ENCODE assay signal across 28 cellular contexts in the genomic region with DNA sequence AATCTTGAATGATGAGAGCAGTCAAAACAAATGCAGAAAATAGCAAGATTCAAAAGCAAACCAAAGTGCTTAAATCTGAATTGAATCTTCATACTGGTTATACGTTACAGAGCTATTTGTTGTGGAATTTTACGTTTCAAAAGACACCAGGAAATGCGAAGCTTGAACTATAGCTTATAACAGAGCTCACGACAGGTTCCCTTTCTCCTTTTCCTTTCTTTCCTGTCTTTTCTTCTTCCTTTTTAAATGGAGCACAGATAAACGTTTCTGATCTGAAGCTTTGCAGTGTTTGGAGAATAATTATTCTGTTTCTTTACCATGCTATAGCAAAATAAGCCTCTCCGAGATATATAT.
DNase-seq lines count a peak whose midpoint lies in the region; ATAC-seq and TF ChIP-seq lines count a peak whose summit lies in the region.
"Had no signal": no experiment of that assay in that cellular context is flagged by ENCODE, and none has a peak within 500 bp of the region (broad histone marks: within the 10 kb centered on the region; RNA-seq: fewer than 3 reads in every experiment).

No MANE protein-coding gene starts in this region.

- H3K23me2 ChIP-seq in H9 (ENCODE audit: insufficient read length, low read depth, low read length, poor library complexity, severe bottlenecking): no peaks in the 10 kb centered on the region

- TF ChIP-seq CTCF in H9 (conservative IDR thresholded peaks at IDR 0.05): no peak
- no peak for TF ChIP-seq CTCF in omental fat pad (IDR thresholded peaks at IDR 0.05)

- H3K4me1 ChIP-seq in H9 (ENCODE audit: insufficient read depth, low read length) (peaks cover 2% of the 10 kb centered on the region; the same call in 1 of the 2 replicates), iPS-18a (ENCODE audit: control insufficient read depth, low read depth, low read length) (peaks cover 22% of the 10 kb centered on the region)
- H3K4me1 ChIP-seq: adrenal gland, Caco-2, right atrium auricular region, SJSA1, testis, uterus had no signal

- H3K4me3 ChIP-seq in iPS-18a (ENCODE audit: low read length): peak overlapping the region; percentile 17
- H3K4me3 ChIP-seq: adrenal gland; BLaER1 treated with 17β-estradiol and CSF1 and Interleukin-3, amounts not matched to agents 10 nM and 100 nM; mucosa of descending colon; SJSA1; testis; uterus had no signal

- H3K27me3 ChIP-seq in H9 (ENCODE audit: insufficient read depth, low read length) (no peaks in the 10 kb centered on the region), iPS-18a (ENCODE audit: control insufficient read depth, insufficient read depth, low read length) (no peaks in the 10 kb centered on the region)
- H3K27me3 ChIP-seq: adrenal gland; BLaER1 treated with 17β-estradiol and CSF1 and Interleukin-3, amounts not matched to agents 10 nM and 100 nM; right atrium auricular region; testis; uterus had no signal

- H4K8ac ChIP-seq in H9 (replicated peaks; ENCODE audit: insufficient read length, low read depth, low read length): no peak overlapping the region

- H3K9me3 Mint-ChIP-seq in H9: peaks cover 3 to 12% of the 10 kb centered on the region in 2 experiments; a peak in 4 of 5 replicates
- H3K9me3 Mint-ChIP-seq: activated CD8-positive, alpha-beta T cell treated with anti-CD3 and anti-CD28 coated beads for 36 hours; activated T-helper 17 cell treated with anti-CD3 and anti-CD28 coated beads, Interleukin-2, amount 50 U/mL, for 72 hours had no signal

- no peak overlapping the region for H3K18ac ChIP-seq in H9 (ENCODE audit: insufficient read length, low read depth, low read length)

- H4K20me1 ChIP-seq in H9 (ENCODE audit: control insufficient read depth, insufficient read depth, insufficient read length): no peaks in the 10 kb centered on the region
- H4K20me1 ChIP-seq: BLaER1 treated with 17β-estradiol and CSF1 and Interleukin-3, amounts not matched to agents 10 nM and 100 nM had no signal

- H2BK12ac ChIP-seq in H9 (ENCODE audit: insufficient read length, low read depth, low read length): no peak overlapping the region

- DNase-seq in H9: no peak
- no peak for DNase-seq in omental fat pad (ENCODE audit: low spot score)
- no peak for DNase-seq in glomerular visceral epithelial cell (ENCODE audit: extremely low spot score)
- no peak for DNase-seq in left colon
- no peak for DNase-seq in NCI-H146 treated with DMSO at 0.1 percent for 48 hours (lab: John Stamatoyannopoulos, UW; ENCODE audit: unreplicated experiment)
- DNase-seq: activated CD4-positive, alpha-beta T cell treated with anti-CD3 and anti-CD28 coated beads for 36 hours; activated CD8-positive, alpha-beta memory T cell treated with anti-CD3 and anti-CD28 coated beads, Interleukin-2, amount 50 U/mL, for 48 hours; activated CD8-positive, alpha-beta T cell treated with anti-CD3 and anti-CD28 coated beads for 36 hours; activated naive CD4-positive, alpha-beta T cell treated with anti-CD3 and anti-CD28 coated beads, Interleukin-2, amount 10 ng/mL, durations not matched to agents 7 days and 5 days; Caco-2; effector CD8-positive, alpha-beta T cell; NCI-H146; NCI-H2107; RPMI8226; small intestine; stimulated activated naive CD8-positive, alpha-beta T cell treated with anti-CD3 and anti-CD28 coated beads, Interleukin-15, Interleukin-2, amounts not matched to agents 100 U/mL and 50 U/mL, for 24 hours; T-helper 9 cell had no signal

- ATAC-seq in omental fat pad (ENCODE audit: low FRiP score): peak; percentile 19
- no peak for ATAC-seq in left colon
- ATAC-seq: activated CD4-positive, alpha-beta T cell treated with anti-CD3 and anti-CD28 coated beads for 36 hours; activated CD8-positive, alpha-beta T cell treated with anti-CD3 and anti-CD28 coated beads for 36 hours; activated T-helper 17 cell treated with anti-CD3 and anti-CD28 coated beads, Interleukin-2, amount 50 U/mL, for 72 hours; mucosa of descending colon; natural killer cell treated with Interleukin-12 subunit alpha and Interleukin-12 subunit beta and Interleukin-15 and Interleukin-18, amount 100 ng/mL, for 72 hours; stimulated activated naive CD8-positive, alpha-beta T cell treated with anti-CD3 and anti-CD28 coated beads, Interleukin-15, Interleukin-2, amounts not matched to agents 100 U/mL and 50 U/mL, for 24 hours had no signal

- H2AK5ac ChIP-seq in H9 (ENCODE audit: insufficient read length, low read length): no peak overlapping the region

- H3K27ac ChIP-seq in H9 (ENCODE audit: insufficient read length, low read depth, low read length) (no peak overlapping the region), angular gyrus (ENCODE audit: low read depth, low read length) (peak overlapping the region; percentile 80), iPS-18a (ENCODE audit: low read length) (no peak overlapping the region)
- H3K27ac ChIP-seq: adrenal gland; BLaER1 treated with 17β-estradiol and CSF1 and Interleukin-3, amounts not matched to agents 10 nM and 100 nM; right atrium auricular region; SJSA1; testis; uterus had no signal

- H3K4me3 Mint-ChIP-seq in H9: peak overlapping the region; percentile 34 to 66
- H3K4me3 Mint-ChIP-seq: activated CD4-positive, alpha-beta T cell treated with anti-CD3 and anti-CD28 coated beads for 36 hours; activated CD8-positive, alpha-beta T cell treated with anti-CD3 and anti-CD28 coated beads for 36 hours; activated naive CD4-positive, alpha-beta T cell treated with anti-CD3 and anti-CD28 coated beads, Interleukin-2, amount 10 ng/mL, durations not matched to agents 7 days and 5 days; activated T-helper 17 cell treated with anti-CD3 and anti-CD28 coated beads, Interleukin-2, amount 50 U/mL, for 72 hours; natural killer cell treated with Interleukin-12 subunit alpha and Interleukin-12 subunit beta and Interleukin-15 and Interleukin-18, amount 100 ng/mL, for 72 hours had no signal

- no peak overlapping the region for H3K4ac ChIP-seq in H9 (ENCODE audit: low read depth, low read length)

- H3K36me3 Mint-ChIP-seq in H9 (ENCODE audit: insufficient read depth in 1 of 3, low read depth in 3 of 3): peaks cover 3 to 4% (median 3%) of the 10 kb centered on the region in 3 experiments; a peak in 5 of 7 replicates
- H3K36me3 Mint-ChIP-seq: activated naive CD4-positive, alpha-beta T cell treated with anti-CD3 and anti-CD28 coated beads, Interleukin-2, amount 10 ng/mL, durations not matched to agents 7 days and 5 days; natural killer cell treated with Interleukin-12 subunit alpha and Interleukin-12 subunit beta and Interleukin-15 and Interleukin-18, amount 100 ng/mL, for 72 hours had no signal

- peak overlapping the region; percentile 34 for H2AFZ ChIP-seq in H9 (ENCODE audit: low read length)

- no peak overlapping the region for H3T11ph ChIP-seq in H9 (ENCODE audit: low read length)

- H3K9ac ChIP-seq in H9 (ENCODE audit: extremely low read depth, insufficient read length, low read length) (no peak overlapping the region), iPS-18a (ENCODE audit: low read length) (no peak overlapping the region)
- H3K9ac ChIP-seq: BLaER1 treated with 17β-estradiol and CSF1 and Interleukin-3, amounts not matched to agents 10 nM and 100 nM had no signal

- H4K91ac ChIP-seq in H9 (ENCODE audit: insufficient read length, low read depth, low read length): no peak overlapping the region

- H3K23ac ChIP-seq in H9 (ENCODE audit: insufficient read length, low read depth, low read length): no peak overlapping the region

- no peak overlapping the region for H2BK20ac ChIP-seq in H9 (ENCODE audit: low read depth, low read length, poor library complexity, severe bottlenecking)

- no peak overlapping the region for H2BK5ac ChIP-seq in H9 (ENCODE audit: insufficient read length, low read length)

- no peak overlapping the region for H2BK15ac ChIP-seq in H9 (ENCODE audit: low read depth, low read length)

- no peak overlapping the region; the same call in 1 of the 2 replicates for H3K14ac ChIP-seq in H9 (ENCODE audit: insufficient read depth, low read length)

- H3K56ac ChIP-seq in H9 (ENCODE audit: insufficient read length, low read depth, low read length): no peak overlapping the region

- H3K27me3 Mint-ChIP-seq in H9 (ENCODE audit: low read depth): no peaks in the 10 kb centered on the region
- H3K27me3 Mint-ChIP-seq: activated CD4-positive, alpha-beta T cell treated with anti-CD3 and anti-CD28 coated beads for 36 hours; activated CD8-positive, alpha-beta T cell treated with anti-CD3 and anti-CD28 coated beads for 36 hours; activated naive CD4-positive, alpha-beta T cell treated with anti-CD3 and anti-CD28 coated beads, Interleukin-2, amount 10 ng/mL, durations not matched to agents 7 days and 5 days; natural killer cell treated with Interleukin-12 subunit alpha and Interleukin-12 subunit beta and Interleukin-15 and Interleukin-18, amount 100 ng/mL, for 72 hours had no signal

- H3K27ac Mint-ChIP-seq in H9: peak overlapping the region; percentile 12 to 82 (median 26); a peak in 5 of 7 replicates
- H3K27ac Mint-ChIP-seq: activated CD4-positive, alpha-beta T cell treated with anti-CD3 and anti-CD28 coated beads for 36 hours; activated CD8-positive, alpha-beta T cell treated with anti-CD3 and anti-CD28 coated beads for 36 hours; activated naive CD4-positive, alpha-beta T cell treated with anti-CD3 and anti-CD28 coated beads, Interleukin-2, amount 10 ng/mL, durations not matched to agents 7 days and 5 days; activated T-helper 17 cell treated with anti-CD3 and anti-CD28 coated beads, Interleukin-2, amount 50 U/mL, for 72 hours; natural killer cell treated with Interleukin-12 subunit alpha and Interleukin-12 subunit beta and Interleukin-15 and Interleukin-18, amount 100 ng/mL, for 72 hours had no signal

- H3K79me1 ChIP-seq in H9 (ENCODE audit: insufficient read depth, low read depth, low read length, poor library complexity, severe bottlenecking): no peaks in the 10 kb centered on the region

- no peaks in the 10 kb centered on the region for H3K36me3 ChIP-seq in iPS-18a (ENCODE audit: control insufficient read depth, low read depth, low read length)
- H3K36me3 ChIP-seq: adrenal gland, right atrium auricular region, SJSA1, uterus had no signal

- H3K9me3 ChIP-seq in H9 (ENCODE audit: control insufficient read depth, low read depth, low read length): no peaks in the 10 kb centered on the region
- no peaks in the 10 kb centered on the region for H3K9me3 ChIP-seq in iPS-18a (ENCODE audit: control insufficient read depth, low read depth, low read length)
- H3K9me3 ChIP-seq: adrenal gland, Caco-2, right atrium auricular region, SJSA1, testis, uterus had no signal

- WGBS in H9 (ENCODE audit: extremely low coverage, insufficient read length, low lambda C conversion rate): no CpG with 5 or more reads among the region's 6 CpGs

- H4K5ac ChIP-seq in H9 (ENCODE audit: insufficient read length, low read depth, low read length): no peak overlapping the region

- no peaks in the 10 kb centered on the region for H3K79me2 ChIP-seq in H9 (ENCODE audit: insufficient read depth, low read length)

- peak overlapping the region; percentile 65 for H3K4me2 ChIP-seq in H9 (ENCODE audit: insufficient read depth, insufficient read length, low read length)
- H3K4me2 ChIP-seq: BLaER1 treated with 17β-estradiol and CSF1 and Interleukin-3, amounts not matched to agents 10 nM and 100 nM had no signal

- H2BK120ac ChIP-seq in H9 (ENCODE audit: low read depth, low read length, poor library complexity, severe bottlenecking): no peak overlapping the region

- intact Hi-C loops in left colon (cut with DNase I, micrococcal nuclease): no loop called here

- H3K4me1 Mint-ChIP-seq in H9: peaks cover 27 to 30% of the 10 kb centered on the region in 2 experiments
- H3K4me1 Mint-ChIP-seq: activated CD4-positive, alpha-beta T cell treated with anti-CD3 and anti-CD28 coated beads for 36 hours; activated naive CD4-positive, alpha-beta T cell treated with anti-CD3 and anti-CD28 coated beads, Interleukin-2, amount 10 ng/mL, durations not matched to agents 7 days and 5 days; activated T-helper 17 cell treated with anti-CD3 and anti-CD28 coated beads, Interleukin-2, amount 50 U/mL, for 72 hours had no signal
